Comparison of ENCODE assay signal across 19 cellular contexts in genomic region chr16:88936913-88937666, GRCh38. TPM values are rescaled to one million over a fixed set of nuclear protein-coding genes. Genes with fewer than 3 reads are reported as not detected.
DNase-seq lines count a peak whose midpoint lies in the region; ATAC-seq and TF ChIP-seq lines count a peak whose summit lies in the region.
"Had no signal": no experiment of that assay in that cellular context is flagged by ENCODE, and none has a peak within 500 bp of the region (broad histone marks: within the 10 kb centered on the region; RNA-seq: fewer than 3 reads in every experiment).

No MANE protein-coding gene starts in this region.

- no peaks in the 10 kb centered on the region for H3K9me3 Mint-ChIP-seq in nephron
- H3K9me3 Mint-ChIP-seq: activated CD4-positive, alpha-beta memory T cell treated with anti-CD3 and anti-CD28 coated beads, Interleukin-2, amount 10 ng/mL, durations not matched to agents 7 days and 5 days; activated T-helper 1 cell treated with anti-CD3 and anti-CD28 coated beads, Interleukin-12 subunit alpha, Interleukin-12 subunit beta, Interleukin-2, Interleukin-4 antibody, amounts not matched to agents 30 ng/mL and 10 ng/mL and 1 ng/mL, durations not matched to agents 14 hours and 24 hours and 36 hours; GM23338 had no signal

- intact Hi-C loops in OCI-LY7 (cut with micrococcal nuclease; ENCODE audit: unreplicated experiment) = no loop called here
- intact Hi-C loops in heart left ventricle (cut with DNase I) = loop anchor here in 5 of 10 donors (2.0 to 5.0 kb wide), 3 partner anchors 50 to 125 kb away; partner anchors contain the start of gene APRT (in 1 of the 5)

- peaks cover 13% of the 10 kb centered on the region for H3K4me1 Mint-ChIP-seq in nephron
- H3K4me1 Mint-ChIP-seq: GM23338 had no signal

- no peaks in the 10 kb centered on the region for H3K9me2 ChIP-seq in OCI-LY7 (ENCODE audit: insufficient read depth, low read length)

- no peak for TF ChIP-seq CTCF in OCI-LY7 (conservative IDR thresholded peaks at IDR 0.05; ENCODE audit: low read length)
- TF ChIP-seq CTCF in heart left ventricle (IDR thresholded peaks at IDR 0.05) = no peak
- TF ChIP-seq CTCF in nephron (IDR thresholded peaks at IDR 0.05; ENCODE audit: unreplicated experiment in 3 of 3) = no peak
- no peak for TF ChIP-seq CTCF in tibial nerve (IDR thresholded peaks at IDR 0.05)

- H3K9me3 ChIP-seq in OCI-LY7 (ENCODE audit: low read length) (no peaks in the 10 kb centered on the region), heart left ventricle (no peaks in the 10 kb centered on the region), tibial nerve (no peaks in the 10 kb centered on the region)

- peak overlapping the region; percentile 51 to 70 (median 68) for H3K27ac Mint-ChIP-seq in nephron
- H3K27ac Mint-ChIP-seq: activated CD4-positive, alpha-beta memory T cell treated with anti-CD3 and anti-CD28 coated beads, Interleukin-2, amount 10 ng/mL, durations not matched to agents 7 days and 5 days; activated T-helper 1 cell treated with anti-CD3 and anti-CD28 coated beads, Interleukin-12 subunit alpha, Interleukin-12 subunit beta, Interleukin-2, Interleukin-4 antibody, amounts not matched to agents 30 ng/mL and 10 ng/mL and 1 ng/mL, durations not matched to agents 14 hours and 24 hours and 36 hours; GM23338 had no signal

- TF ChIP-seq EP300 in tibial nerve (IDR thresholded peaks at IDR 0.05) = no peak

- DNase-seq in OCI-LY7 (ENCODE audit: low spot score) (no peak), heart left ventricle (peak in 1 of 5 donors; percentile 61), tibial nerve (ENCODE audit: low spot score in 2 of 2) (no peak), NCI-H2081 (lab: John Stamatoyannopoulos, UW) (no peak), GOT3 (lab: John Stamatoyannopoulos, UW) (no peak)
- DNase-seq in effector CD8-positive, alpha-beta T cell (lab: John Stamatoyannopoulos, UW) = no peak
- DNase-seq: activated CD4-positive, alpha-beta memory T cell treated with anti-CD3 and anti-CD28 coated beads, Interleukin-2, amount 10 ng/mL, durations not matched to agents 7 days and 5 days; DND-41; islet precursor cell; NCI-H1417 treated with DMSO at 0.1 percent for 48 hours; NCI-H345; stimulated activated CD4-positive, alpha-beta T cell treated with anti-CD3 and anti-CD28 coated beads, Interleukin-4, amount 100 ng/mL, for 1 hour had no signal

- H3K4me3 ChIP-seq in OCI-LY7 (ENCODE audit: low read depth, low read length, poor library complexity, severe bottlenecking) (no peak overlapping the region), heart left ventricle (peak overlapping the region in 10 of 12 donors; percentile 12 to 40 (median 30)), tibial nerve (no peak overlapping the region)
- H3K4me3 ChIP-seq: GM23338, SK-N-MC had no signal

- H3K4me1 ChIP-seq in OCI-LY7 (ENCODE audit: insufficient read depth, low read length, poor library complexity, severe bottlenecking) = peaks cover 44% of the 10 kb centered on the region
- peaks cover 12 to 58% (median 46%) of the 10 kb centered on the region in 12 donors for H3K4me1 ChIP-seq in heart left ventricle
- peaks cover 0 to 64% (median 19%) of the 10 kb centered on the region in 4 donors for H3K4me1 ChIP-seq in tibial nerve

- TF ChIP-seq POLR2A in heart left ventricle (IDR thresholded peaks at IDR 0.05) (no peak), tibial nerve (IDR thresholded peaks at IDR 0.05) (no peak)

- H3K4me3 Mint-ChIP-seq in nephron = peak overlapping the region in 1 of 3 experiments; percentile 38
- H3K4me3 Mint-ChIP-seq: activated CD4-positive, alpha-beta memory T cell treated with anti-CD3 and anti-CD28 coated beads, Interleukin-2, amount 10 ng/mL, durations not matched to agents 7 days and 5 days; activated T-helper 1 cell treated with anti-CD3 and anti-CD28 coated beads, Interleukin-12 subunit alpha, Interleukin-12 subunit beta, Interleukin-2, Interleukin-4 antibody, amounts not matched to agents 30 ng/mL and 10 ng/mL and 1 ng/mL, durations not matched to agents 14 hours and 24 hours and 36 hours; GM23338 had no signal

- CTCF ChIA-PET in OCI-LY7 (lab: Charles Lee; ENCODE audit: unreplicated experiment) = interaction anchor here (0.7 kb wide), 1 partner anchor 232 kb away, joined by 3 read pairs; no protein-coding TSS in a partner anchor

- H3K4me2 ChIP-seq in OCI-LY7 (ENCODE audit: low read length) = peak overlapping the region; percentile 33
- H3K4me2 ChIP-seq: GM23338 had no signal

- 60 to 65% (median 63%) methylated on average over 25 to 34 of the region's 34 CpGs for WGBS in heart left ventricle, 4 donors
- 58 to 63% methylated on average over 30 to 34 of the region's 34 CpGs for WGBS in tibial nerve, 2 donors

- no peaks in the 10 kb centered on the region for H3K36me3 ChIP-seq in OCI-LY7 (ENCODE audit: insufficient read depth, low read length)
- H3K36me3 ChIP-seq in heart left ventricle = no peaks in the 10 kb centered on the region
- no peaks in the 10 kb centered on the region for H3K36me3 ChIP-seq in tibial nerve

- no peaks in the 10 kb centered on the region for H4K20me1 ChIP-seq in OCI-LY7 (ENCODE audit: insufficient read depth, low read length)

- H3K27ac ChIP-seq in OCI-LY7 (ENCODE audit: low read depth, low read length, poor library complexity, severe bottlenecking) (no peak overlapping the region), heart left ventricle (peak overlapping the region; percentile 1 to 96 (median 86)), tibial nerve (peak overlapping the region in 3 of 4 donors; percentile 45 to 67 (median 60))
- H3K27ac ChIP-seq: C4-2B, epithelial cell of prostate, SK-N-MC had no signal

- H3K79me2 ChIP-seq in OCI-LY7 (ENCODE audit: insufficient read depth, low read depth, low read length) = no peaks in the 10 kb centered on the region

- peak in 1 of 4 donors; percentile 11 for ATAC-seq in heart left ventricle
- no peak for ATAC-seq in HG02678 (IDR thresholded peaks at IDR 0.05; ENCODE audit: unreplicated experiment)
- ATAC-seq: GM23338 had no signal

- POLR2A ChIA-PET in OCI-LY7 (lab: Charles Lee) = interaction anchor here (0.7 kb wide), 2 partner anchors 42 to 160 kb away, joined by 3 read pairs; no protein-coding TSS in a partner anchor

- H3K27me3 Mint-ChIP-seq in nephron (ENCODE audit: low read depth) = peaks cover 28% of the 10 kb centered on the region

- no TSS peak for BruUV-seq in OCI-LY7 (replicated peaks; lab: Mats Ljungman, UMichigan)

- H3K36me3 Mint-ChIP-seq in nephron (ENCODE audit: low read depth) = no peaks in the 10 kb centered on the region

- no peak overlapping the region for H2AFZ ChIP-seq in OCI-LY7 (ENCODE audit: low read length)
- H2AFZ ChIP-seq: GM23338 had no signal

- peaks cover 0 to 28% (median 7%) of the 10 kb centered on the region in 9 donors for H3K27me3 ChIP-seq in heart left ventricle
- peaks cover 0 to 51% of the 10 kb centered on the region in 2 donors for H3K27me3 ChIP-seq in tibial nerve

RNA-seq across cellular contexts. Expression of gene CBFA2T3, which starts 39.9 kb away (rescaled TPM):
- 1.1 and 2.2 TPM in 2 replicates for total RNA-seq in OCI-LY7 (2014; rRNA removed; shearing (Covaris generic))
- total RNA-seq in OCI-LY7 (2022) = 30.8 and 48.0 TPM in 2 replicates
- 10 to 100 TPM in 2 of 9 donors, 1 to 10 TPM in 7; 5.0 to 12.0 (median 5.8) TPM for total RNA-seq in heart left ventricle
- polyA plus RNA-seq in heart left ventricle = 10 to 100 TPM in 1 of 2 donors, 1 to 10 TPM in 1; 5.5 to 11.1 TPM
- total RNA-seq in tibial nerve = 1 to 10 TPM in 3 of 4 donors, under 1 TPM in 1; 0.78 to 5.0 (median 2.8) TPM
- total RNA-seq: activated CD4-positive, alpha-beta memory T cell treated with anti-CD3 and anti-CD28 coated beads, Interleukin-2, amount 10 ng/mL, durations not matched to agents 7 days and 5 days; activated T-helper 1 cell treated with anti-CD3 and anti-CD28 coated beads, Interleukin-12 subunit alpha, Interleukin-12 subunit beta, Interleukin-2, Interleukin-4 antibody, amounts not matched to agents 30 ng/mL and 10 ng/mL and 1 ng/mL, durations not matched to agents 14 hours and 24 hours and 36 hours had no signal

Comparison
In these comparisons a context has a peak if more than half of its experiments do, and no peak if none do; other contexts are left out.
1. H3K4me3 ChIP-seq: peak in heart left ventricle (10 of 12); none in OCI-LY7 (single experiment) and tibial nerve (0 of 4).